26 cellular contexts compared by ENCODE assay signal in the genomic region with DNA sequence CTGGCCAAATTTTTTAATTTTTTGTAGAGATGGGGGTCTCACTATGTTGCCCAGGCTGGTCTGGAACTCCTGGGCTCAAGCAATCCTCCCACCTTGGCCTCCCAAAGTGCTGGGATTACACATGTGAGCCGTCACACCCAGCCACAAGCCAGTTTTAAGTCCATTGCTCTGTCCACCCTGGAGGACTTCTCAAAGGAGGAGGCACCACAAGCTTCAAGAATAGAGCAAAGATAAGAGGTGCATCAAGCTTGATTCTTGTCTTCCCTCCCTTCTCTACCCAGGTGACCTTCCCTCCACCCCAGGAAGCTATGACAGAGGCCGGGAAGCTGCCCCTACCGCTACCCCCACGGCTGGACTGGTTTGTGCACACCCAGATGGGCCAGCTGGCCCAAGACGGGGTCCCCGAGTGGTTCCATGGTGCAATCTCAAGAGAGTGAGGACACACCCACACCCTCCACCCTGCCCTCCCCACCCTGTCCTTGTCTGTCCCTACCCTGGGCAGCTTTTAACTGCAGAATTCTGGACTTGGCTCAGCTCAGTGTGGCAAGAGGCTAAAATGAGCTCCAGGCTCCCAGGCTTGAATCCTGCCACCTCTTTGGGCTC. TPM values are rescaled to one million over a fixed set of nuclear protein-coding genes. Genes with fewer than 3 reads are reported as not detected.
DNase-seq lines count a peak whose midpoint lies in the region; ATAC-seq, FAIRE-seq and TF ChIP-seq lines count a peak whose summit lies in the region.
"Had no signal": no experiment of that assay in that cellular context is flagged by ENCODE, and none has a peak within 500 bp of the region (broad histone marks: within the 10 kb centered on the region; RNA-seq: fewer than 3 reads in every experiment).

No MANE protein-coding gene starts in this region.

- H3K4me3 Mint-ChIP-seq in T-helper 2 cell treated with Interferon-gamma antibody and Interleukin-4, amounts not matched to agents 5 μg/mL and 100 μg/mL, for 36 hours, result peak overlapping the region; percentile 29
- H3K4me3 Mint-ChIP-seq: activated naive CD4-positive, alpha-beta T cell treated with anti-CD3 and anti-CD28 coated beads, Interleukin-2, amount 10 ng/mL, durations not matched to agents 7 days and 5 days; GM23338; neural crest cell had no signal

- no peak for TF ChIP-seq POLR2A in K562 (conservative IDR thresholded peaks at IDR 0.05)
- no peak for TF ChIP-seq POLR2A in spleen (IDR thresholded peaks at IDR 0.05)

- intact Hi-C loops in K562 (cut with micrococcal nuclease), result no loop called here
- intact Hi-C loops in spleen (cut with DNase I; ENCODE audit: low total_unique reads), result no loop called here

- H3F3A ChIP-seq in MM.1S (ENCODE audit: insufficient read depth, low read length), result peaks cover 90% of the 10 kb centered on the region

- peaks cover 20% of the 10 kb centered on the region for H3K36me3 ChIP-seq in MM.1S (replicated peaks; ENCODE audit: insufficient read depth, low read length)
- H3K36me3 ChIP-seq in K562 (ENCODE audit: control insufficient read depth, insufficient read depth, low read length), result no peaks in the 10 kb centered on the region
- H3K36me3 ChIP-seq in spleen, result peaks cover 0 to 60% (median 31%) of the 10 kb centered on the region in 6 donors
- H3K36me3 ChIP-seq: thyroid gland had no signal

- H3K4me1 ChIP-seq in MM.1S (ENCODE audit: low read length), result peaks cover 59% of the 10 kb centered on the region
- peaks cover 5 to 13% of the 10 kb centered on the region in 2 experiments; a peak in 4 of 5 replicates for H3K4me1 ChIP-seq in K562 (replicated peaks in 1 of 2; ENCODE audit: control insufficient read depth in 2 of 2, insufficient read depth in 2 of 2, low read length in 2 of 2)
- peaks cover 22 to 90% (median 75%) of the 10 kb centered on the region in 6 donors for H3K4me1 ChIP-seq in spleen

- no peak for FAIRE-seq in K562 (lab: Jason Lieb, UNC)
- FAIRE-seq: A204.1, colon, endothelial cell of umbilical vein had no signal

- H3K4me3 ChIP-seq in MM.1S (ENCODE audit: low read length) (no peak overlapping the region), K562 (no peak overlapping the region), spleen (peak overlapping the region in 1 of 8 donors; percentile 42)
- H3K4me3 ChIP-seq: body of pancreas, GM23338, thyroid gland had no signal

- peaks cover 53% of the 10 kb centered on the region for H3K36me3 Mint-ChIP-seq in T-helper 2 cell treated with Interferon-gamma antibody and Interleukin-4, amounts not matched to agents 5 μg/mL and 100 μg/mL, for 36 hours (ENCODE audit: low read depth)

- H3K9me3 ChIP-seq in MM.1S (replicated peaks; ENCODE audit: insufficient read depth, low read length) (no peaks in the 10 kb centered on the region), K562 (replicated peaks; ENCODE audit: control insufficient read depth, insufficient read depth, low read depth, low read length) (no peaks in the 10 kb centered on the region), spleen (no peaks in the 10 kb centered on the region)
- H3K9me3 ChIP-seq: body of pancreas, thyroid gland had no signal

- TF ChIP-seq CTCF in MM.1S (IDR thresholded peaks at IDR 0.05; ENCODE audit: low read length), result no peak
- TF ChIP-seq CTCF in K562 (IDR thresholded peaks at IDR 0.05 in 2 of 3, conservative IDR thresholded peaks at IDR 0.05 in 1 of 3; ENCODE audit: insufficient read depth in 2 of 3, low read depth in 1 of 3, low read length in 3 of 3), result no peak
- no peak for TF ChIP-seq CTCF in spleen (IDR thresholded peaks at IDR 0.05 in 8 of 11, conservative IDR thresholded peaks at IDR 0.05 in 3 of 11)

- H3K4me2 ChIP-seq in MM.1S (ENCODE audit: low read depth, low read length) (peak overlapping the region; percentile 52), K562 (ENCODE audit: insufficient read depth, low read length) (no peak overlapping the region)
- H3K4me2 ChIP-seq: GM23338 had no signal

- H3K4me1 Mint-ChIP-seq in T-helper 2 cell treated with Interferon-gamma antibody and Interleukin-4, amounts not matched to agents 5 μg/mL and 100 μg/mL, for 36 hours (ENCODE audit: low read depth), result peaks cover 30% of the 10 kb centered on the region
- H3K4me1 Mint-ChIP-seq: neural crest cell had no signal

- ATAC-seq in K562 (no peak), HG02759 (IDR thresholded peaks at IDR 0.05; ENCODE audit: unreplicated experiment) (no peak), GM21528 (IDR thresholded peaks at IDR 0.05; ENCODE audit: low FRiP score, unreplicated experiment) (no peak), HG03139 (IDR thresholded peaks at IDR 0.05; ENCODE audit: unreplicated experiment) (no peak)
- ATAC-seq: body of pancreas, GM23338 had no signal

- no peaks in the 10 kb centered on the region for H4K20me1 ChIP-seq in MM.1S (ENCODE audit: insufficient read depth, low read length)
- no peaks in the 10 kb centered on the region for H4K20me1 ChIP-seq in K562 (replicated peaks; ENCODE audit: control insufficient read depth, insufficient read depth, low read length)

- H3K27ac Mint-ChIP-seq in T-helper 2 cell treated with Interferon-gamma antibody and Interleukin-4, amounts not matched to agents 5 μg/mL and 100 μg/mL, for 36 hours, result peak overlapping the region; percentile 74
- H3K27ac Mint-ChIP-seq: GM23338 had no signal

- TF ChIP-seq EP300 in K562 (IDR thresholded peaks at IDR 0.05; ENCODE audit: low read length), result no peak

- H3K27me3 ChIP-seq in MM.1S (replicated peaks; ENCODE audit: insufficient read depth, low read length) (no peaks in the 10 kb centered on the region), K562 (ENCODE audit: control insufficient read depth in 2 of 2, insufficient read depth in 2 of 2, low read length in 2 of 2) (no peaks in the 10 kb centered on the region; a peak in 1 of 5 replicates), spleen (replicated peaks in 1 of 7) (no peaks in the 10 kb centered on the region)
- H3K27me3 ChIP-seq: body of pancreas, thyroid gland had no signal

- no peak for TF ChIP-seq RAD21 in K562 (CRISPR knock-in tag; conservative IDR thresholded peaks at IDR 0.05 in 1 of 2, IDR thresholded peaks at IDR 0.05 in 1 of 2)

- no peaks in the 10 kb centered on the region for H3K9me3 Mint-ChIP-seq in T-helper 2 cell treated with Interferon-gamma antibody and Interleukin-4, amounts not matched to agents 5 μg/mL and 100 μg/mL, for 36 hours
- H3K9me3 Mint-ChIP-seq: activated naive CD4-positive, alpha-beta T cell treated with anti-CD3 and anti-CD28 coated beads, Interleukin-2, amount 10 ng/mL, durations not matched to agents 7 days and 5 days; GM23338; neural crest cell had no signal

- H3K9ac ChIP-seq in MM.1S (ENCODE audit: low read length) (peak overlapping the region; percentile 25; the same call in 1 of the 2 replicates), K562 (ENCODE audit: insufficient read depth in 1 of 2, low read depth in 2 of 2, low read length in 2 of 2) (no peak overlapping the region; a peak in 1 of 4 replicates)

- in situ Hi-C loops in K562 (cut with MboI), result no loop called here

- no peaks in the 10 kb centered on the region for H3K9me2 ChIP-seq in MM.1S (replicated peaks; ENCODE audit: insufficient read depth, low read length)

- no peak overlapping the region for H2AFZ ChIP-seq in MM.1S (ENCODE audit: low read length)
- no peak overlapping the region for H2AFZ ChIP-seq in K562 (ENCODE audit: low read depth, low read length)
- H2AFZ ChIP-seq: GM23338 had no signal

- 11% methylated on average over 5 of the region's 6 CpGs for WGBS in K562 (ENCODE audit: insufficient coverage, low coverage, missing lambda C conversion rate)
- WGBS in spleen, 5 donors, result 27 to 50% (median 39%) methylated on average over 6 of the region's 6 CpGs

- peak overlapping the region; percentile 98 for H3K27ac ChIP-seq in MM.1S (ENCODE audit: low read length)
- no peak overlapping the region for H3K27ac ChIP-seq in K562 (ENCODE audit: extremely low read depth, low read depth, low read length)
- peak overlapping the region; percentile 60 to 96 (median 90) for H3K27ac ChIP-seq in spleen
- H3K27ac ChIP-seq: thyroid gland had no signal

- H3K79me2 ChIP-seq in MM.1S (ENCODE audit: low read length) (peaks cover 93% of the 10 kb centered on the region), K562 (ENCODE audit: control insufficient read depth, insufficient read depth, low read length) (no peaks in the 10 kb centered on the region)

- BruUV-seq in K562 (replicated peaks; lab: Mats Ljungman, UMichigan), result no TSS peak

- no peaks in the 10 kb centered on the region for H3K9me1 ChIP-seq in K562 (ENCODE audit: control insufficient read depth, insufficient read depth, low read length)

- CTCF ChIA-PET in K562 (lab: Yijun Ruan, JAX; ENCODE audit: low intra/inter-chr PET ratio), result no interaction called here

- DNase-seq in T-helper 2 cell treated with Interferon-gamma antibody and Interleukin-4, amounts not matched to agents 5 μg/mL and 100 μg/mL, for 36 hours (ENCODE audit: low spot score), result no peak
- no peak for DNase-seq in T-helper 2 cell
- no peak for DNase-seq in MM.1S
- no peak for DNase-seq in K562 (ENCODE audit: extremely low read depth in 1 of 4, low spot score in 3 of 4)
- DNase-seq in spleen, result no peak
- DNase-seq: activated CD4-positive, alpha-beta T cell treated with anti-CD3 and anti-CD28 coated beads for 1 hour; activated naive CD4-positive, alpha-beta T cell treated with anti-CD3 and anti-CD28 coated beads, Interleukin-2, amount 10 ng/mL, durations not matched to agents 7 days and 5 days; activated T-cell treated with anti-CD3 and anti-CD28 coated beads for 4 hours; body of pancreas; GF-D8; islet precursor cell; NCI-H1048; NCI-H2029 treated with DMSO at 0.1 percent for 48 hours; SHP77; thyroid gland had no signal

- POLR2A ChIA-PET in K562 (lab: Yijun Ruan, JAX), result no interaction called here

- no peaks in the 10 kb centered on the region for H3K27me3 Mint-ChIP-seq in T-helper 2 cell treated with Interferon-gamma antibody and Interleukin-4, amounts not matched to agents 5 μg/mL and 100 μg/mL, for 36 hours (ENCODE audit: low read depth)
- H3K27me3 Mint-ChIP-seq: activated naive CD4-positive, alpha-beta T cell treated with anti-CD3 and anti-CD28 coated beads, Interleukin-2, amount 10 ng/mL, durations not matched to agents 7 days and 5 days had no signal

RNA-seq across cellular contexts. Expression of gene HSH2D, which starts 5.1 kb away (rescaled TPM):
- total RNA-seq in K562 (2011; cell fraction: chromatin; rRNA removed; ENCODE audit: low replicate concordance), result 0.81 TPM in 1 of 2 replicates, not detected in the other
- 0.39 and 0.67 TPM in 2 replicates for total RNA-seq in K562 (2011; cell fraction: nucleolus; rRNA removed)
- total RNA-seq in K562 (2011; cell fraction: nucleoplasm; rRNA removed), result 0.37 TPM in 1 of 2 replicates, not detected in the other
- 0.18 and 0.29 TPM in 2 replicates for total RNA-seq in K562 (2014; rRNA removed)
- total RNA-seq in K562 (2014; rRNA removed; fragmentation: Illumina TruSeq; extraction: Trizol), result 0.15 and 0.19 TPM in 2 replicates
- total RNA-seq in K562 (2015; rRNA removed; fragmentation: Illumina TruSeq; extraction: Trizol), result 1.1 TPM in 2 replicates
- 0.16 and 0.42 TPM in 2 replicates for total RNA-seq in K562 (2021)
- 0.33 and 0.39 TPM in 2 replicates for polyA plus RNA-seq in K562 (2011; rRNA removed)
- polyA plus RNA-seq in K562 (2011; cell fraction: cytosol; rRNA removed), result 0.44 and 0.69 TPM in 2 replicates
- polyA plus RNA-seq in K562 (2011; cell fraction: nucleus; rRNA removed), result 0.68 and 0.69 TPM in 2 replicates
- 0.40 and 3.0 TPM in 2 replicates for polyA plus RNA-seq in K562 (2012)
- polyA plus RNA-seq in K562 (2014; fragmentation: Illumina TruSeq; extraction: Trizol), result 0.30 and 0.42 TPM in 2 replicates
- under 1 TPM in 1 of 2 experiments, not detected in 1; 0.03 TPM for polyA plus RNA-seq in K562 (2014; fragmentation: Nextera tagmentation; extraction: Ambion mirVana)
- polyA plus RNA-seq in K562 (2014; rRNA removed), result 0.12 and 0.37 TPM in 2 replicates
- polyA minus RNA-seq in K562 (2011; rRNA and poly(A)+ RNA removed), result 0.09 TPM in 1 of 2 replicates, not detected in the other
- polyA minus RNA-seq in K562 (2011; cell fraction: cytosol; rRNA and poly(A)+ RNA removed), result not detected in 2 replicates
- polyA minus RNA-seq in K562 (2011; cell fraction: nucleus; rRNA and poly(A)+ RNA removed), result 0.22 and 0.27 TPM in 2 replicates
- total RNA-seq in spleen, result 10 to 100 TPM; 39.6 to 89.2 (median 51.4) TPM
- 100 to 1,000 TPM in 1 of 3 donors, 10 to 100 TPM in 2; 66.1 to 119 (median 75.2) TPM for polyA plus RNA-seq in spleen
- total RNA-seq: endothelial cell of umbilical vein, fibroblast of villous mesenchyme, NCI-H460, neural crest cell had no signal
- polyA plus RNA-seq: endothelial cell of umbilical vein had no signal

RNA-seq across cellular contexts. Expression of gene CIB3, which starts 24.8 kb away (rescaled TPM):
- total RNA-seq in K562 (2011; cell fraction: chromatin; rRNA removed; ENCODE audit: low replicate concordance), result not detected in 2 replicates
- not detected in 2 replicates for total RNA-seq in K562 (2011; cell fraction: nucleolus; rRNA removed)
- not detected in 2 replicates for total RNA-seq in K562 (2011; cell fraction: nucleoplasm; rRNA removed)
- total RNA-seq in K562 (2014; rRNA removed) (not detected in 2 replicates), K562 (2014; rRNA removed; fragmentation: Illumina TruSeq; extraction: Trizol) (not detected in 2 replicates), K562 (2015; rRNA removed; fragmentation: Illumina TruSeq; extraction: Trizol) (not detected in 2 replicates), K562 (2021) (not detected in 2 replicates), spleen (not detected)
- polyA plus RNA-seq in K562 (2011; rRNA removed) (not detected in 2 replicates), K562 (2014; fragmentation: Illumina TruSeq; extraction: Trizol) (not detected in 2 replicates), K562 (2014; fragmentation: Nextera tagmentation; extraction: Ambion mirVana) (under 1 TPM in 1 of 2 experiments, not detected in 1; 0.08 TPM), K562 (2014; rRNA removed) (0.13 TPM in 1 of 2 replicates, not detected in the other), spleen (under 1 TPM in 1 of 3 donors, not detected in 2; 0.49 TPM)
- polyA plus RNA-seq in K562 (2011; cell fraction: cytosol; rRNA removed), result not detected in 2 replicates
- polyA plus RNA-seq in K562 (2011; cell fraction: nucleus; rRNA removed), result not detected in 2 replicates
- not detected in 2 replicates for polyA plus RNA-seq in K562 (2012)
- not detected in 2 replicates for polyA minus RNA-seq in K562 (2011; rRNA and poly(A)+ RNA removed)
- not detected in 2 replicates for polyA minus RNA-seq in K562 (2011; cell fraction: cytosol; rRNA and poly(A)+ RNA removed)
- polyA minus RNA-seq in K562 (2011; cell fraction: nucleus; rRNA and poly(A)+ RNA removed), result not detected in 2 replicates
- total RNA-seq: body of pancreas, endothelial cell of umbilical vein, fibroblast of villous mesenchyme, GM23338, mesenteric fat pad, NCI-H460, neural crest cell, thyroid gland had no signal
- polyA plus RNA-seq: endothelial cell of umbilical vein, GM23338 had no signal

RNA-seq across cellular contexts. Expression of gene FAM32A, which starts 36.7 kb away (rescaled TPM):
- total RNA-seq in K562 (2011; cell fraction: chromatin; rRNA removed; ENCODE audit: low replicate concordance), result 14.8 and 20.8 TPM in 2 replicates
- 14.2 and 16.1 TPM in 2 replicates for total RNA-seq in K562 (2011; cell fraction: nucleolus; rRNA removed)
- 18.8 and 21.6 TPM in 2 replicates for total RNA-seq in K562 (2011; cell fraction: nucleoplasm; rRNA removed)
- total RNA-seq in K562 (2014; rRNA removed) (94.5 and 95.8 TPM in 2 replicates), K562 (2014; rRNA removed; fragmentation: Illumina TruSeq; extraction: Trizol) (54.5 and 57.2 TPM in 2 replicates), K562 (2015; rRNA removed; fragmentation: Illumina TruSeq; extraction: Trizol) (70.9 and 73.7 TPM in 2 replicates), K562 (2021) (44.9 and 45.9 TPM in 2 replicates), spleen (100 to 1,000 TPM in 1 of 7 donors, 10 to 100 TPM in 6; 45.8 to 105 (median 69.1) TPM)
- polyA plus RNA-seq in K562 (2011; rRNA removed) (82.6 and 96.7 TPM in 2 replicates), K562 (2014; fragmentation: Illumina TruSeq; extraction: Trizol) (76.2 and 77.8 TPM in 2 replicates), K562 (2014; fragmentation: Nextera tagmentation; extraction: Ambion mirVana) (10 to 100 TPM; 30.7 to 43.0 TPM), K562 (2014; rRNA removed) (94.5 and 102 TPM in 2 replicates), spleen (10 to 100 TPM; 60.0 to 89.5 (median 79.9) TPM)
- polyA plus RNA-seq in K562 (2011; cell fraction: cytosol; rRNA removed), result 84.9 and 85.1 TPM in 2 replicates
- 37.5 and 41.1 TPM in 2 replicates for polyA plus RNA-seq in K562 (2011; cell fraction: nucleus; rRNA removed)
- polyA plus RNA-seq in K562 (2012), result 50.8 and 60.4 TPM in 2 replicates
- 28.1 and 34.6 TPM in 2 replicates for polyA minus RNA-seq in K562 (2011; rRNA and poly(A)+ RNA removed)
- polyA minus RNA-seq in K562 (2011; cell fraction: cytosol; rRNA and poly(A)+ RNA removed), result 14.7 and 21.1 TPM in 2 replicates
- 6.2 and 10.3 TPM in 2 replicates for polyA minus RNA-seq in K562 (2011; cell fraction: nucleus; rRNA and poly(A)+ RNA removed)

RNA-seq across cellular contexts. Expression of gene RAB8A, which starts 36.9 kb away (rescaled TPM):
- total RNA-seq in K562 (2011; cell fraction: chromatin; rRNA removed; ENCODE audit: low replicate concordance), result 81.6 and 164 TPM in 2 replicates
- total RNA-seq in K562 (2011; cell fraction: nucleolus; rRNA removed), result 94.9 and 99.9 TPM in 2 replicates
- 96.1 and 105 TPM in 2 replicates for total RNA-seq in K562 (2011; cell fraction: nucleoplasm; rRNA removed)
- total RNA-seq in K562 (2014; rRNA removed) (42.5 and 47.2 TPM in 2 replicates), K562 (2014; rRNA removed; fragmentation: Illumina TruSeq; extraction: Trizol) (60.2 and 66.7 TPM in 2 replicates), K562 (2015; rRNA removed; fragmentation: Illumina TruSeq; extraction: Trizol) (92.0 and 102 TPM in 2 replicates), K562 (2021) (71.9 and 82.7 TPM in 2 replicates), spleen (100 to 1,000 TPM in 2 of 7 donors, 10 to 100 TPM in 5; 71.9 to 104 (median 89.8) TPM)
- polyA plus RNA-seq in K562 (2011; rRNA removed) (45.4 and 66.9 TPM in 2 replicates), K562 (2014; fragmentation: Illumina TruSeq; extraction: Trizol) (53.2 and 55.4 TPM in 2 replicates), K562 (2014; fragmentation: Nextera tagmentation; extraction: Ambion mirVana) (10 to 100 TPM; 11.2 to 13.9 TPM), K562 (2014; rRNA removed) (47.1 and 80.1 TPM in 2 replicates), spleen (10 to 100 TPM; 31.5 to 45.5 (median 34.0) TPM)
- polyA plus RNA-seq in K562 (2011; cell fraction: cytosol; rRNA removed), result 50.7 and 63.0 TPM in 2 replicates
- 33.2 and 35.1 TPM in 2 replicates for polyA plus RNA-seq in K562 (2011; cell fraction: nucleus; rRNA removed)
- polyA plus RNA-seq in K562 (2012), result 34.9 and 92.8 TPM in 2 replicates
- polyA minus RNA-seq in K562 (2011; rRNA and poly(A)+ RNA removed), result 168 and 219 TPM in 2 replicates
- polyA minus RNA-seq in K562 (2011; cell fraction: cytosol; rRNA and poly(A)+ RNA removed), result 52.2 and 76.3 TPM in 2 replicates
- 34.5 and 60.4 TPM in 2 replicates for polyA minus RNA-seq in K562 (2011; cell fraction: nucleus; rRNA and poly(A)+ RNA removed)

RNA-seq across cellular contexts. Expression of gene AP1M1, which starts 49.2 kb away (rescaled TPM):
- 43.5 and 103 TPM in 2 replicates for total RNA-seq in K562 (2011; cell fraction: chromatin; rRNA removed; ENCODE audit: low replicate concordance)
- total RNA-seq in K562 (2011; cell fraction: nucleolus; rRNA removed), result 56.9 and 61.7 TPM in 2 replicates
- 39.8 and 44.1 TPM in 2 replicates for total RNA-seq in K562 (2011; cell fraction: nucleoplasm; rRNA removed)
- total RNA-seq in K562 (2014; rRNA removed), result 48.0 and 53.8 TPM in 2 replicates
- total RNA-seq in K562 (2014; rRNA removed; fragmentation: Illumina TruSeq; extraction: Trizol), result 12.9 and 17.1 TPM in 2 replicates
- 28.1 and 28.6 TPM in 2 replicates for total RNA-seq in K562 (2015; rRNA removed; fragmentation: Illumina TruSeq; extraction: Trizol)
- 53.6 and 56.2 TPM in 2 replicates for total RNA-seq in K562 (2021)
- polyA plus RNA-seq in K562 (2011; rRNA removed), result 29.1 and 42.9 TPM in 2 replicates
- 39.5 and 53.3 TPM in 2 replicates for polyA plus RNA-seq in K562 (2011; cell fraction: cytosol; rRNA removed)
- 75.6 and 83.2 TPM in 2 replicates for polyA plus RNA-seq in K562 (2011; cell fraction: nucleus; rRNA removed)
- 66.8 and 85.3 TPM in 2 replicates for polyA plus RNA-seq in K562 (2012)
- 35.4 and 44.5 TPM in 2 replicates for polyA plus RNA-seq in K562 (2014; fragmentation: Illumina TruSeq; extraction: Trizol)
- 1 to 10 TPM in 1 of 2 experiments, under 1 TPM in 1; 0.87 to 3.0 TPM for polyA plus RNA-seq in K562 (2014; fragmentation: Nextera tagmentation; extraction: Ambion mirVana)
- 34.8 and 39.4 TPM in 2 replicates for polyA plus RNA-seq in K562 (2014; rRNA removed)
- polyA minus RNA-seq in K562 (2011; rRNA and poly(A)+ RNA removed), result 17.9 and 23.9 TPM in 2 replicates
- polyA minus RNA-seq in K562 (2011; cell fraction: cytosol; rRNA and poly(A)+ RNA removed), result 41.5 and 47.6 TPM in 2 replicates
- 21.9 and 34.4 TPM in 2 replicates for polyA minus RNA-seq in K562 (2011; cell fraction: nucleus; rRNA and poly(A)+ RNA removed)
- total RNA-seq in spleen, result 10 to 100 TPM; 54.1 to 82.8 (median 67.2) TPM
- polyA plus RNA-seq in spleen, result 10 to 100 TPM; 27.9 to 39.7 (median 34.6) TPM

Comparison
In these comparisons a context has a peak if more than half of its experiments do, and no peak if none do; other contexts are left out.
1. RNA of gene HSH2D, which starts 5.1 kb away (total RNA-seq): 39.6 to 89.2 TPM in spleen; 0.15 to 1.1 TPM in K562; every median in the first group is over 10 times any median in the second.